Comparison of ENCODE assay signal across 25 cellular contexts in genomic region chr1:88618331-88618730, GRCh38.
"Had no signal": no experiment of that assay in that cellular context is flagged by ENCODE, and none has a peak within 500 bp of the region (broad histone marks: within the 10 kb centered on the region; RNA-seq: fewer than 3 reads in every experiment).

No MANE protein-coding gene starts in this region.

- H3K4me3 Mint-ChIP-seq: mesothelial cell of epicardium; naive B cell; natural killer cell; nephron progenitor cell; stimulated activated naive B cell treated with anti-CD40 and anti-IgM and Interleukin-4, amounts not matched to agents 10 μg/mL and 1 μg/mL and 100 μg/mL, for 72 hours had no signal

- DNase-seq: islet precursor cell; left ventricle myocardium inferior; mesendoderm; naive B cell; natural killer cell; nephron progenitor cell; ovary; right lobe of liver; stimulated activated CD4-positive, alpha-beta T cell treated with anti-CD3 and anti-CD28 coated beads, Interleukin-1b, Interleukin-23, amount 100 ng/mL, for 48 hours; stimulated activated CD4-positive, alpha-beta T cell treated with anti-CD3 and anti-CD28 coated beads, Interleukin-2, amount 100 ng/mL, for 48 hours; stimulated activated CD4-positive, alpha-beta T cell treated with anti-CD3 and anti-CD28 coated beads, Interleukin-4, amount 100 ng/mL, for 4 hours; stimulated activated CD8-positive, alpha-beta memory T cell treated with anti-CD3 and anti-CD28 coated beads, Interleukin-4, amount 100 ng/mL, for 48 hours; stimulated activated naive B cell treated with anti-CD40 and anti-IgM and Interleukin-4, amounts not matched to agents 10 μg/mL and 1 μg/mL and 100 μg/mL, for 72 hours; stimulated activated naive CD8-positive, alpha-beta T cell treated with anti-CD3 and anti-CD28 coated beads, Interleukin-15, Interleukin-2, amounts not matched to agents 100 U/mL and 50 U/mL, for 24 hours; stomach; testis; thyroid gland; transverse colon; upper lobe of left lung had no signal

- H3K27me3 Mint-ChIP-seq: progenitor cell of endocrine pancreas had no signal

- H3K9me3 ChIP-seq: ovary, testis, thyroid gland, vagina had no signal

- H3K36me3 ChIP-seq: left ventricle myocardium inferior, ovary, right atrium auricular region, right lobe of liver, stomach, thyroid gland, transverse colon, upper lobe of left lung, vagina had no signal

- H3K27ac Mint-ChIP-seq: mesothelial cell of epicardium, naive B cell, natural killer cell, nephron progenitor cell, progenitor cell of endocrine pancreas had no signal

- H3K36me3 Mint-ChIP-seq: natural killer cell had no signal

- H3K4me3 ChIP-seq: left ventricle myocardium inferior, lung, ovary, right atrium auricular region, right lobe of liver, smooth muscle cell, stomach, testis, thyroid gland, transverse colon, upper lobe of left lung, vagina had no signal

- ATAC-seq: natural killer cell; right lobe of liver; stimulated activated naive B cell treated with anti-CD40 and anti-IgM and Interleukin-4, amounts not matched to agents 10 μg/mL and 1 μg/mL and 100 μg/mL, for 72 hours; stimulated activated naive CD8-positive, alpha-beta T cell treated with anti-CD3 and anti-CD28 coated beads, Interleukin-15, Interleukin-2, amounts not matched to agents 100 U/mL and 50 U/mL, for 24 hours had no signal

- H3K27ac ChIP-seq: left ventricle myocardium inferior, ovary, right atrium auricular region, right lobe of liver, stomach, testis, thyroid gland, transverse colon, upper lobe of left lung, vagina had no signal

- H3K27me3 ChIP-seq: ovary, right atrium auricular region, right lobe of liver, stomach, testis, thyroid gland, transverse colon, upper lobe of left lung, vagina had no signal

- H3K4me1 Mint-ChIP-seq: mesothelial cell of epicardium; naive B cell; natural killer cell; nephron progenitor cell; stimulated activated naive B cell treated with anti-CD40 and anti-IgM and Interleukin-4, amounts not matched to agents 10 μg/mL and 1 μg/mL and 100 μg/mL, for 72 hours had no signal

- H3K4me1 ChIP-seq: left ventricle myocardium inferior, right atrium auricular region, right lobe of liver, stomach, testis, thyroid gland, upper lobe of left lung, vagina had no signal

- H3K4me2 ChIP-seq: smooth muscle cell had no signal
